In genomic region chr2:119650206-119650605, GRCh38 we compare ENCODE assay signal across 22 cellular contexts. TPM values are rescaled to one million over a fixed set of nuclear protein-coding genes. Genes with fewer than 3 reads are reported as not detected.
A peak's percentile ranks its signal among the peaks of the same experiment; 100 is the strongest.
DNase-seq lines count a peak whose midpoint lies in the region; ATAC-seq and TF ChIP-seq lines count a peak whose summit lies in the region.
"Had no signal": no experiment of that assay in that cellular context is flagged by ENCODE, and none has a peak within 500 bp of the region (broad histone marks: within the 10 kb centered on the region; RNA-seq: fewer than 3 reads in every experiment).

No MANE protein-coding gene starts in this region.

- no CpG with 5 or more reads among the region's 3 CpGs for WGBS in neuronal stem cell (ENCODE audit: extremely low coverage in 2 of 2, insufficient read length in 2 of 2, insufficient replicate concordance in 1 of 2), 2 donors

- no peak overlapping the region for H2BK12ac ChIP-seq in neuronal stem cell (ENCODE audit: low read length)

- no peak overlapping the region for H3K23ac ChIP-seq in neuronal stem cell (ENCODE audit: low read depth, low read length, poor library complexity)

- no peak overlapping the region for H3K18ac ChIP-seq in neuronal stem cell (ENCODE audit: low read length)

- no peak overlapping the region for H2BK120ac ChIP-seq in neuronal stem cell (ENCODE audit: low read depth, low read length)

- peak; percentile 15 for DNase-seq in RPMI7951 (ENCODE audit: low read depth)
- peak; percentile 64 for DNase-seq in choroid plexus epithelial cell (ENCODE audit: low read depth)
- peak; percentile 43 for DNase-seq in fibroblast of pulmonary artery (ENCODE audit: low read depth)
- no peak for DNase-seq in neuronal stem cell (ENCODE audit: low spot score)
- DNase-seq in A172 (ENCODE audit: low spot score), result no peak
- DNase-seq in NCI-H69 (lab: John Stamatoyannopoulos, UW), result no peak
- DNase-seq: Calu3, H9, Karpas-422, NCI-H1092 treated with DMSO at 0.1 percent for 48 hours, NCI-H1436 treated with DMSO at 0.1 percent for 48 hours, NCI-H187 treated with DMSO at 0.1 percent for 48 hours, NCI-H2171 treated with DMSO at 0.1 percent for 48 hours, NCI-H524 treated with DMSO at 0.1 percent for 48 hours, SHP77 treated with DMSO at 0.1 percent for 48 hours had no signal

- H3K4me1 ChIP-seq in ACC112 (ENCODE audit: control insufficient read depth, insufficient read depth, low read length, unreplicated experiment) (peaks cover 48% of the 10 kb centered on the region), neuronal stem cell (ENCODE audit: control insufficient read depth in 2 of 2, insufficient read depth in 1 of 2, low read depth in 1 of 2, low read length in 2 of 2) (no peaks in the 10 kb centered on the region)

- no peak overlapping the region for H4K8ac ChIP-seq in neuronal stem cell (ENCODE audit: low read depth, low read length)

- no peak overlapping the region for H3K4me2 ChIP-seq in neuronal stem cell (ENCODE audit: insufficient read depth, low read length, poor library complexity, severe bottlenecking)
- H3K4me2 ChIP-seq: GM23338 had no signal

- H4K91ac ChIP-seq in neuronal stem cell (ENCODE audit: low read depth, low read length, poor library complexity), result no peak overlapping the region

- ATAC-seq in GM21423 (IDR thresholded peaks at IDR 0.05; ENCODE audit: unreplicated experiment), result no peak
- ATAC-seq: GM23338, HepG2 had no signal

- H3K36me3 ChIP-seq in ACC112 (ENCODE audit: insufficient read depth, low read length), result no peaks in the 10 kb centered on the region
- no peaks in the 10 kb centered on the region for H3K36me3 ChIP-seq in neuronal stem cell (replicated peaks in 1 of 2; ENCODE audit: control insufficient read depth in 2 of 2, insufficient read depth in 2 of 2, low read length in 2 of 2)

- H3K4me3 ChIP-seq in ACC112 (ENCODE audit: low read depth, low read length) (no peak overlapping the region), choroid plexus epithelial cell (ENCODE audit: low read depth, low read length) (no peak overlapping the region), fibroblast of pulmonary artery (replicated peaks; ENCODE audit: low read depth, low read length) (no peak overlapping the region), neuronal stem cell (ENCODE audit: low read length in 2 of 2) (no peak overlapping the region)
- H3K4me3 ChIP-seq: GM23338, SK-N-MC had no signal

- no peak overlapping the region for H3K14ac ChIP-seq in neuronal stem cell (ENCODE audit: low read length)

- H3K9me3 ChIP-seq in neuronal stem cell (replicated peaks in 1 of 2; ENCODE audit: control insufficient read depth in 2 of 2, insufficient read depth in 1 of 2, low read depth in 1 of 2, low read length in 2 of 2), result peaks cover 0 to 5% of the 10 kb centered on the region in 2 donors

- TF ChIP-seq CTCF in choroid plexus epithelial cell (conservative IDR thresholded peaks at IDR 0.05; ENCODE audit: low read depth, low read length) (no peak), fibroblast of pulmonary artery (IDR thresholded peaks at IDR 0.05; ENCODE audit: low read length, missing control alignments) (no peak)

- H3K27ac ChIP-seq in ACC112 (ENCODE audit: low read depth, low read length), result peak overlapping the region; percentile 44
- no peak overlapping the region for H3K27ac ChIP-seq in neuronal stem cell (replicated peaks; ENCODE audit: low read length)
- H3K27ac ChIP-seq: 22Rv1, RWPE1, SK-N-MC had no signal

- H3K9ac ChIP-seq in neuronal stem cell (ENCODE audit: low read depth, low read length, poor library complexity), result no peak overlapping the region

- H2BK15ac ChIP-seq in neuronal stem cell (ENCODE audit: low read length), result no peak overlapping the region

- H3K4ac ChIP-seq in neuronal stem cell (ENCODE audit: low read length), result no peak overlapping the region

- H3K27me3 ChIP-seq in ACC112 (ENCODE audit: insufficient read depth, low read length) (no peaks in the 10 kb centered on the region), neuronal stem cell (ENCODE audit: control insufficient read depth in 3 of 3, insufficient read depth in 3 of 3, low read depth in 1 of 3, low read length in 3 of 3) (no peaks in the 10 kb centered on the region)

- H2BK5ac ChIP-seq in neuronal stem cell (ENCODE audit: low read length), result no peak overlapping the region

- H3K79me1 ChIP-seq in neuronal stem cell (ENCODE audit: low read depth, low read length), result no peaks in the 10 kb centered on the region

- H2AFZ ChIP-seq in ACC112 (ENCODE audit: low read length, unreplicated experiment), result no peak overlapping the region
- H2AFZ ChIP-seq in neuronal stem cell (ENCODE audit: low read length), result no peak overlapping the region

- H3K79me2 ChIP-seq in ACC112 (ENCODE audit: control insufficient read depth, insufficient read depth, low read length, unreplicated experiment), result no peaks in the 10 kb centered on the region

- H2AK5ac ChIP-seq in neuronal stem cell (ENCODE audit: low read depth, low read length), result no peak overlapping the region

RNA-seq across cellular contexts. Expression of gene TMEM177, which starts 28.8 kb away (rescaled TPM):
- total RNA-seq in RPMI7951 (2014; rRNA removed; shearing (Covaris generic)), result 9.0 and 10.8 TPM in 2 replicates
- polyA plus RNA-seq in neuronal stem cell (2013, experiment 1 of 2), result 17.9 TPM
- 17.5 TPM for polyA plus RNA-seq in neuronal stem cell (2013, experiment 2 of 2)
- 23.8 and 31.8 TPM in 2 replicates for total RNA-seq in A172 (2014; rRNA removed; shearing (Covaris generic))

Comparison
In these comparisons a context has a peak if more than half of its experiments do, and no peak if none do; other contexts are left out.
1. DNase-seq: peak in RPMI7951 (single experiment), choroid plexus epithelial cell (single experiment) and fibroblast of pulmonary artery (single experiment); none in neuronal stem cell (single experiment), A172 (single experiment) and NCI-H69 (single experiment).